ENCODE assay signal across 3 cellular contexts in genomic region chr1:11903210-11903609, GRCh38.
TF ChIP-seq lines count a peak whose summit lies in the region.

No MANE protein-coding gene starts in this region.

TF ChIP-seq in HepG2, 621 proteins besides CTCF, POLR2A, EP300 and RAD21:
- TF ChIP-seq KDM5B (CRISPR knock-in tag; IDR thresholded peaks at IDR 0.05; ENCODE audit: borderline replicate concordance) (no peak), PRDM10 (CRISPR knock-in tag; IDR thresholded peaks at IDR 0.05; ENCODE audit: low read depth) (no peak), ZNF121 (CRISPR knock-in tag; IDR thresholded peaks at IDR 0.05) (peak; percentile 32; the same call in 1 of the 2 replicates), SMARCE1 (IDR thresholded peaks at IDR 0.05; ENCODE audit: borderline replicate concordance) (no peak), E2F2 (CRISPR knock-in tag; IDR thresholded peaks at IDR 0.05; ENCODE audit: borderline replicate concordance) (no peak)

TF ChIP-seq in HEK293, 187 proteins besides CTCF, POLR2A, EP300 and RAD21:
- TF ChIP-seq ZNF549 (tag by site-specific recombination; IDR thresholded peaks at IDR 0.05) (no peak), SP2 (tag by site-specific recombination; IDR thresholded peaks at IDR 0.05) (no peak), ZNF121 (tag by site-specific recombination; IDR thresholded peaks at IDR 0.05) (peak; percentile 86)

TF ChIP-seq in K562, 482 proteins besides CTCF, POLR2A, EP300 and RAD21:
- no peak for TF ChIP-seq TAL1 (IDR thresholded peaks at IDR 0.05)
- no peak for TF ChIP-seq HDGF (IDR thresholded peaks at IDR 0.05)
- TF ChIP-seq PTBP1 (IDR thresholded peaks at IDR 0.05; ENCODE audit: low read depth, low read length) = no peak
- no peak for TF ChIP-seq ZNF551 (CRISPR knock-in tag; IDR thresholded peaks at IDR 0.05)
- no peak for TF ChIP-seq SRF (CRISPR knock-in tag; IDR thresholded peaks at IDR 0.05)
- no peak for TF ChIP-seq SREBF1 (IDR thresholded peaks at IDR 0.05; ENCODE audit: borderline replicate concordance, low read depth, low read length)
- TF ChIP-seq PYGO2 (tag; IDR thresholded peaks at IDR 0.05) = no peak
- no peak for TF ChIP-seq CHD2 (IDR thresholded peaks at IDR 0.05; ENCODE audit: low read depth, low read length)
- peak; percentile 71 for TF ChIP-seq ZNF121 (CRISPR knock-in tag; conservative IDR thresholded peaks at IDR 0.05)
